8 cellular contexts compared by ENCODE assay signal in the genomic region with DNA sequence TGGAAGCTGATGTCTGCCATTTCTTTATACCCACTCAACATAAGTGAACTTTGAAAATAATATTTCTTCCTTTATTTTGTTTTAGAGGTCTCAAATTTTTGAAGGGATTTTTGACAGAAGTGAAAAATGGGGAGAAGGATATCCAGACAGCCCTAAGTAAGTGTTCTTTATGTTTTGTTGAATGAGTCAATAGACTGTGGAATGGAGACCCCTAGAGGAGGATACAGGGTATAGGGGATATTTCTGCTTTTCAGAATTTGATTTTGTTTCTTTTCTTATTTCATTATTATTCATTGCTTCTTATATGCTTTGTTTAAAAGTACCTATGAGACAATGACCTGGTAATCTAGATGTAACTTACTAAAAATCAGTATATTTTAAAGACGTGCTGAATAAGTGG. TPM values are rescaled to one million over a fixed set of nuclear protein-coding genes. Genes with fewer than 3 reads are reported as not detected.
A peak's percentile ranks its signal among the peaks of the same experiment; 100 is the strongest.
DNase-seq lines count a peak whose midpoint lies in the region; ATAC-seq and TF ChIP-seq lines count a peak whose summit lies in the region.

No MANE protein-coding gene starts in this region.

- H3K4me1 ChIP-seq in A673 (ENCODE audit: insufficient read depth, low read length, poor library complexity, severe bottlenecking) = no peaks in the 10 kb centered on the region

- no peaks in the 10 kb centered on the region for H3K27me3 Mint-ChIP-seq in progenitor cell of endocrine pancreas

- CTCF ChIA-PET in A673 (lab: Charles Lee) = interaction anchor here (0.6 to 2.1 kb wide), 2 partner anchors 184 to 581 kb away, joined by 3 to 9 read pairs; no protein-coding TSS in a partner anchor

- H3K4me3 ChIP-seq in A673 (ENCODE audit: low read depth, low read length, poor library complexity, severe bottlenecking) = no peak overlapping the region
- no peak overlapping the region for H3K4me3 ChIP-seq in fibroblast of villous mesenchyme (ENCODE audit: low read depth, low read length)

- DNase-seq in A673 (ENCODE audit: low spot score) (peak; percentile 51), KG1 (lab: John Stamatoyannopoulos, UW) (peak; percentile 49), SKM-1 treated with dmso at 0.1 percent for 144 hours (lab: John Stamatoyannopoulos, UW; ENCODE audit: unreplicated experiment) (peak; percentile 36), fibroblast of villous mesenchyme (ENCODE audit: low read depth) (peak; percentile 66), progenitor cell of endocrine pancreas (ENCODE audit: low spot score, unreplicated experiment) (no peak)

- no peak overlapping the region for H3K4me3 Mint-ChIP-seq in progenitor cell of endocrine pancreas (ENCODE audit: low read depth)

- POLR2A ChIA-PET in A673 (lab: Charles Lee; ENCODE audit: low non-redundant PET) = no interaction called here

- no peaks in the 10 kb centered on the region for H3K36me3 ChIP-seq in A673 (ENCODE audit: insufficient read depth, low read length, poor library complexity, severe bottlenecking)

- no peak for ATAC-seq in GM21528 (IDR thresholded peaks at IDR 0.05; ENCODE audit: low FRiP score, unreplicated experiment)
- ATAC-seq in HG02852 (IDR thresholded peaks at IDR 0.05; ENCODE audit: unreplicated experiment) = no peak

- peaks cover 6% of the 10 kb centered on the region for H3K9me3 Mint-ChIP-seq in progenitor cell of endocrine pancreas (ENCODE audit: low read depth)

- H3K4me1 Mint-ChIP-seq in progenitor cell of endocrine pancreas (ENCODE audit: low read depth) = no peaks in the 10 kb centered on the region

- no peak overlapping the region for H3K27ac Mint-ChIP-seq in progenitor cell of endocrine pancreas

- no peaks in the 10 kb centered on the region for H3K27me3 ChIP-seq in A673 (replicated peaks; ENCODE audit: insufficient read depth, low read depth, low read length, poor library complexity)

- TF ChIP-seq CTCF in A673 (conservative IDR thresholded peaks at IDR 0.05; ENCODE audit: low read depth, low read length) (peak; percentile 74), GM12872 (IDR thresholded peaks at IDR 0.05; ENCODE audit: insufficient read depth, low read depth, low read length) (peak; percentile 60), fibroblast of villous mesenchyme (IDR thresholded peaks at IDR 0.05; ENCODE audit: insufficient read depth, low read depth, low read length) (peak; percentile 73), progenitor cell of endocrine pancreas (IDR thresholded peaks at IDR 0.05; ENCODE audit: unreplicated experiment) (peak; percentile 80)

- H3K9me3 ChIP-seq in A673 (ENCODE audit: low read depth, low read length, poor library complexity, severe bottlenecking) = no peaks in the 10 kb centered on the region

- BruUV-seq in A673 (replicated peaks; lab: Mats Ljungman, UMichigan) = no TSS peak

- intact Hi-C loops in A673 (cut with micrococcal nuclease; ENCODE audit: unreplicated experiment) = loop anchor here (2.0 to 10.0 kb wide), 4 partner anchors 116 to 1138 kb away; no protein-coding TSS in a partner anchor

- H3K36me3 Mint-ChIP-seq in progenitor cell of endocrine pancreas (ENCODE audit: insufficient read depth) = peaks cover 24% of the 10 kb centered on the region

- no peak overlapping the region for H3K27ac ChIP-seq in A673 (ENCODE audit: low read depth, low read length, poor library complexity, severe bottlenecking)

RNA-seq across cellular contexts. Expression of gene PLEKHA8, which starts 34.4 kb away (rescaled TPM):
- 22.2 and 29.0 TPM in 2 replicates for total RNA-seq in A673 (2021)
- total RNA-seq in fibroblast of villous mesenchyme = 12.6 and 17.7 TPM in 2 replicates
- total RNA-seq in progenitor cell of endocrine pancreas = 62.1 and 67.0 TPM in 2 replicates

RNA-seq across cellular contexts. Expression of gene FKBP14, which starts 36.1 kb away (rescaled TPM):
- total RNA-seq in A673 (2021) (46.0 and 53.6 TPM in 2 replicates), fibroblast of villous mesenchyme (47.0 and 66.9 TPM in 2 replicates), progenitor cell of endocrine pancreas (25.6 TPM in 2 replicates)
